ENCODE assay signal across 11 cellular contexts in the genomic region with DNA sequence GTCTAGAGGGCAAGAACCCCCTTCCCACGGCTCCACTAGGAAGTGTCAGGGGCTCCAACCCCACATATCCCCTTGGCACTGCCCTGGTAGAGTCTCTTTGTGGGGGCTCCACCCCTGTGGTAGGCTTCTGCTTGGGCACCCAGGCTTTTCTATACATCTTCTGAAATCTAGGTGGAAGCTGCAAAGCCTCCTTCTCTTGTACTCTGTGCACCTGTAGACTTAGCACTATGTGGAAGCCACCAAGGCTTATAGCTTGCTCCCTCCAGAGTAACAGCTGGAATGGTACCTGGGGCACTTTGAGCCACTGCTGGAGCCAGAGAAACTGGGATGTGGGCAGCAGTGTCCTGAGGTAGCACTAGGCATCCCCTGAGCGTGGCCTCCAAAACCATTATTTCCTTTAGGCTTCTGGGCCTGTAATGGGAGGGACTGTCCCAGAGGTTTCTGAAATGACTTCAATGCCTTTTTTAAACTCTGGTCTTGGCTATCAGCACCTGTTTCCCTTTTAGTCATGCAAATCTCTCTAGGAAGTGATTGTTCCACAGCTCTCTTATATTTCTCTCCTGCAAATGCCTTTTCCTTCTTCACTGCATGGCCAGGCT.
DNase-seq lines count a peak whose midpoint lies in the region; ATAC-seq, FAIRE-seq and TF ChIP-seq lines count a peak whose summit lies in the region.
"Had no signal": no experiment of that assay in that cellular context is flagged by ENCODE, and none has a peak within 500 bp of the region (broad histone marks: within the 10 kb centered on the region; RNA-seq: fewer than 3 reads in every experiment).

No MANE protein-coding gene starts in this region.

- peaks cover 13% of the 10 kb centered on the region for H3K36me3 Mint-ChIP-seq in activated T-helper 17 cell treated with anti-CD3 and anti-CD28 coated beads, Interleukin-2, amount 50 U/mL, for 72 hours (ENCODE audit: low read depth)

- DNase-seq in SW 1271 (lab: John Stamatoyannopoulos, UW) (no peak), RCC 7860 (ENCODE audit: low spot score) (no peak), breast epithelium (ENCODE audit: low spot score in 2 of 2) (no peak), aorta (no peak)
- DNase-seq: activated B cell treated with CpG ODN at 0.5 μM for 24 hours, adrenal gland had no signal

- H3K4me1 ChIP-seq in breast epithelium: no peaks in the 10 kb centered on the region
- H3K4me1 ChIP-seq in aorta (ENCODE audit: control insufficient read depth in 1 of 2, insufficient read depth in 2 of 2, low read length in 2 of 2): no peaks in the 10 kb centered on the region
- H3K4me1 ChIP-seq: adrenal gland had no signal

- ATAC-seq in GM18502 (IDR thresholded peaks at IDR 0.05; ENCODE audit: poor library complexity, unreplicated experiment) (peak; percentile 98), GM19438 (IDR thresholded peaks at IDR 0.05; ENCODE audit: low read depth, unreplicated experiment) (peak; percentile 73), HG02938 (IDR thresholded peaks at IDR 0.05; ENCODE audit: unreplicated experiment) (peak; percentile 92), aorta (ENCODE audit: low FRiP score) (no peak)
- peak; percentile 97 for ATAC-seq in activated T-helper 17 cell treated with anti-CD3 and anti-CD28 coated beads, Interleukin-2, amount 50 U/mL, for 72 hours (replicated peaks)

- H3K9me3 Mint-ChIP-seq in activated T-helper 17 cell treated with anti-CD3 and anti-CD28 coated beads, Interleukin-2, amount 50 U/mL, for 72 hours: no peaks in the 10 kb centered on the region

- no peak for FAIRE-seq in RCC 7860 (lab: Jason Lieb, UNC)
- FAIRE-seq: H54 had no signal

- peaks cover 6% of the 10 kb centered on the region for H3K4me1 Mint-ChIP-seq in activated T-helper 17 cell treated with anti-CD3 and anti-CD28 coated beads, Interleukin-2, amount 50 U/mL, for 72 hours

- no peak overlapping the region for H3K27ac Mint-ChIP-seq in activated T-helper 17 cell treated with anti-CD3 and anti-CD28 coated beads, Interleukin-2, amount 50 U/mL, for 72 hours
- H3K27ac Mint-ChIP-seq: activated B cell treated with CpG ODN at 0.5 μM for 24 hours had no signal

- no peaks in the 10 kb centered on the region for H3K27me3 Mint-ChIP-seq in activated T-helper 17 cell treated with anti-CD3 and anti-CD28 coated beads, Interleukin-2, amount 50 U/mL, for 72 hours
- H3K27me3 Mint-ChIP-seq: activated B cell treated with CpG ODN at 0.5 μM for 24 hours had no signal

- H3K4me3 ChIP-seq in breast epithelium (no peak overlapping the region), aorta (ENCODE audit: low read length in 2 of 2) (no peak overlapping the region)
- H3K4me3 ChIP-seq: adrenal gland had no signal

- WGBS in aorta, 2 donors: 87 to 91% methylated on average over 2 of the region's 2 CpGs

- no peak overlapping the region for H3K4me3 Mint-ChIP-seq in activated T-helper 17 cell treated with anti-CD3 and anti-CD28 coated beads, Interleukin-2, amount 50 U/mL, for 72 hours
- H3K4me3 Mint-ChIP-seq: activated B cell treated with CpG ODN at 0.5 μM for 24 hours had no signal

- TF ChIP-seq CTCF in breast epithelium (IDR thresholded peaks at IDR 0.05): no peak

- TF ChIP-seq POLR2A in breast epithelium (IDR thresholded peaks at IDR 0.05): no peak

- H3K9me3 ChIP-seq in breast epithelium: no peaks in the 10 kb centered on the region
- H3K9me3 ChIP-seq in aorta (ENCODE audit: control insufficient read depth, low read length): no peaks in the 10 kb centered on the region
- H3K9me3 ChIP-seq: adrenal gland had no signal

- H3K36me3 ChIP-seq in breast epithelium (no peaks in the 10 kb centered on the region), aorta (ENCODE audit: control insufficient read depth in 1 of 2, insufficient read depth in 2 of 2, low read length in 1 of 2) (no peaks in the 10 kb centered on the region)
- H3K36me3 ChIP-seq: adrenal gland had no signal

- H3K27me3 ChIP-seq in breast epithelium: no peaks in the 10 kb centered on the region
- H3K27me3 ChIP-seq in aorta (ENCODE audit: control insufficient read depth in 1 of 2, insufficient read depth in 2 of 2, low read length in 1 of 2): no peaks in the 10 kb centered on the region
- H3K27me3 ChIP-seq: adrenal gland had no signal

- no peak overlapping the region for H3K27ac ChIP-seq in breast epithelium
- H3K27ac ChIP-seq in aorta (ENCODE audit: low read depth in 1 of 2, low read length in 2 of 2): no peak overlapping the region
- H3K27ac ChIP-seq: adrenal gland had no signal

- intact Hi-C loops in breast epithelium (cut with DNase I; ENCODE audit: low total_unique reads): no loop called here
- intact Hi-C loops in aorta (cut with DNase I): no loop called here
